Comparison of ENCODE assay signal across 1 cellular context in the genomic region with DNA sequence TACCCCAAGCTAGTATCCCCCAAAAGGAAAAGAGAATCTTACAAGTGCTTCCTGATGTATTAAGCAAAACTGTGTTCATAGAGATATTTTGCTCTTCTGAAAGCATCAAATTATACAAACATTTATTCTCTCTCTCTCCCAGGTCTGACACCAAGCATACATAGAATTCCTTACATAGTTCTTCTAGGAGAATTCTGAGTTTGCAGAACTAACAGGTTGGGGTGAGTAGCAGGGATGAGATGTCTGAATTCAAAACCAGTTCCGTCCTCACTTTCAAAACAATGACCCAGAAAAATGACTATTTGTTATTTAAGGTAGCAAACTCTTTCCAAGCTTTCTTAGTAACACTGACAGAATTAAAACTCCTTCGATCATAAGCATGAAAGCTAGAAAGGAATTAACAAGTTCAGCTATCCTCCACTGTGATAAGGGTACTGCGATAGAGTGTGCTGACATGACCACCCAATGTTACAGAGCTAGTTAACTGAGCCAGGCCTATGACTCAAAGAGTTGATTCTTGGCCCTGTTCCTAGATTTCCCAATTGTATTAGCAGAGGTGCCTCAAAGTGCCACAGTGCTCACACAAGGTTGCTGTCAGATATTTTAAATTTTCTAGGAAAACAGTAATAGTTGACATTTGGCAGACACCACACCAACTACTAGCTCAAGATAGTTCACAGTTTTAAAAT.
TF ChIP-seq lines count a peak whose summit lies in the region.

No MANE protein-coding gene starts in this region.

TF ChIP-seq in SK-N-SH, 30 proteins besides CTCF, POLR2A, EP300 and RAD21 (continued from another document):
- TF ChIP-seq, protein P1, sequence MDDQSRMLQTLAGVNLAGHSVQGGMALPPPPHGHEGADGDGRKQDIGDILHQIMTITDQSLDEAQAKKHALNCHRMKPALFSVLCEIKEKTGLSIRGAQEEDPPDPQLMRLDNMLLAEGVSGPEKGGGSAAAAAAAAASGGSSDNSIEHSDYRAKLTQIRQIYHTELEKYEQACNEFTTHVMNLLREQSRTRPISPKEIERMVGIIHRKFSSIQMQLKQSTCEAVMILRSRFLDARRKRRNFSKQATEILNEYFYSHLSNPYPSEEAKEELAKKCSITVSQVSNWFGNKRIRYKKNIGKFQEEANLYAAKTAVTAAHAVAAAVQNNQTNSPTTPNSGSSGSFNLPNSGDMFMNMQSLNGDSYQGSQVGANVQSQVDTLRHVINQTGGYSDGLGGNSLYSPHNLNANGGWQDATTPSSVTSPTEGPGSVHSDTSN (IDR thresholded peaks at IDR 0.05), result peak; percentile 28; the same call in 1 of the 2 replicates
- TF ChIP-seq, protein P2, sequence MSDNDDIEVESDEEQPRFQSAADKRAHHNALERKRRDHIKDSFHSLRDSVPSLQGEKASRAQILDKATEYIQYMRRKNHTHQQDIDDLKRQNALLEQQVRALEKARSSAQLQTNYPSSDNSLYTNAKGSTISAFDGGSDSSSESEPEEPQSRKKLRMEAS (IDR thresholded peaks at IDR 0.05; ENCODE audit: low read depth), result no peak
- TF ChIP-seq REST (IDR thresholded peaks at IDR 0.05; ENCODE audit: low read depth, low read length) (no peak), NRF1 (IDR thresholded peaks at IDR 0.05; ENCODE audit: low read depth, low read length) (no peak)
- TF ChIP-seq, protein P3, sequence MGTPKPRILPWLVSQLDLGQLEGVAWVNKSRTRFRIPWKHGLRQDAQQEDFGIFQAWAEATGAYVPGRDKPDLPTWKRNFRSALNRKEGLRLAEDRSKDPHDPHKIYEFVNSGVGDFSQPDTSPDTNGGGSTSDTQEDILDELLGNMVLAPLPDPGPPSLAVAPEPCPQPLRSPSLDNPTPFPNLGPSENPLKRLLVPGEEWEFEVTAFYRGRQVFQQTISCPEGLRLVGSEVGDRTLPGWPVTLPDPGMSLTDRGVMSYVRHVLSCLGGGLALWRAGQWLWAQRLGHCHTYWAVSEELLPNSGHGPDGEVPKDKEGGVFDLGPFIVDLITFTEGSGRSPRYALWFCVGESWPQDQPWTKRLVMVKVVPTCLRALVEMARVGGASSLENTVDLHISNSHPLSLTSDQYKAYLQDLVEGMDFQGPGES (IDR thresholded peaks at IDR 0.05; ENCODE audit: low read depth, low read length), result no peak
